13 cellular contexts compared by ENCODE assay signal in genomic region chr11:20027546-20028014, GRCh38.
DNase-seq lines count a peak whose midpoint lies in the region; ATAC-seq and TF ChIP-seq lines count a peak whose summit lies in the region.
"Had no signal": no experiment of that assay in that cellular context is flagged by ENCODE, and none has a peak within 500 bp of the region (broad histone marks: within the 10 kb centered on the region; RNA-seq: fewer than 3 reads in every experiment).

No MANE protein-coding gene starts in this region.

- H3K4me3 Mint-ChIP-seq in HFFc6 (no peak overlapping the region), nephron (peak overlapping the region; percentile 34 to 74 (median 74))
- H3K4me3 Mint-ChIP-seq: natural killer cell had no signal

- peaks cover 52% of the 10 kb centered on the region for H3K4me1 Mint-ChIP-seq in HFFc6 (ENCODE audit: low read depth)
- H3K4me1 Mint-ChIP-seq in nephron: peaks cover 84% of the 10 kb centered on the region
- H3K4me1 Mint-ChIP-seq: natural killer cell had no signal

- H3K36me3 Mint-ChIP-seq in HFFc6 (ENCODE audit: low read depth) (no peaks in the 10 kb centered on the region), nephron (ENCODE audit: low read depth) (no peaks in the 10 kb centered on the region)
- H3K36me3 Mint-ChIP-seq: natural killer cell had no signal

- H3K27me3 ChIP-seq in NT2/D1 (ENCODE audit: insufficient read depth, insufficient read length): no peaks in the 10 kb centered on the region
- H3K27me3 ChIP-seq: left lung, SJSA1 had no signal

- TF ChIP-seq CTCF in HFFc6 (IDR thresholded peaks at IDR 0.05) (no peak), epithelial cell of proximal tubule (conservative IDR thresholded peaks at IDR 0.05; ENCODE audit: low read depth, low read length) (no peak), nephron (IDR thresholded peaks at IDR 0.05; ENCODE audit: unreplicated experiment in 3 of 3) (no peak)

- no peaks in the 10 kb centered on the region for H3K4me1 ChIP-seq in NT2/D1 (ENCODE audit: insufficient read depth, insufficient read length)
- H3K4me1 ChIP-seq: left lung had no signal

- no peaks in the 10 kb centered on the region for H3K9me3 ChIP-seq in NT2/D1 (ENCODE audit: insufficient read depth, low read length)
- H3K9me3 ChIP-seq: left lung, SJSA1 had no signal

- H3K36me3 ChIP-seq in NT2/D1 (ENCODE audit: insufficient read depth, insufficient read length, low read length): peaks cover 4% of the 10 kb centered on the region
- H3K36me3 ChIP-seq: left lung, SJSA1 had no signal

- H3K4me3 ChIP-seq in NT2/D1 (ENCODE audit: insufficient read length, low read depth): peak overlapping the region; percentile 17
- peak overlapping the region; percentile 32 for H3K4me3 ChIP-seq in epithelial cell of proximal tubule (ENCODE audit: low read depth, low read length)
- H3K4me3 ChIP-seq: left lung, SJSA1 had no signal

- H3K27ac Mint-ChIP-seq in HFFc6 (0 out of 2 replicates have a peak overlapping the region, but pooled peaks have one; percentile 9), nephron (peak overlapping the region; percentile 79 to 90 (median 87))
- H3K27ac Mint-ChIP-seq: natural killer cell had no signal

- peak overlapping the region; percentile 62 for H3K9ac ChIP-seq in NT2/D1 (ENCODE audit: insufficient read length, low read depth)

- H3K27me3 Mint-ChIP-seq in HFFc6 (ENCODE audit: insufficient read depth) (peaks cover 2% of the 10 kb centered on the region), nephron (ENCODE audit: low read depth) (peaks cover 6% of the 10 kb centered on the region)

- DNase-seq in HFFc6: no peak
- DNase-seq in NT2/D1 (ENCODE audit: low read depth, low spot score): no peak
- no peak for DNase-seq in epithelial cell of proximal tubule (ENCODE audit: low read depth)
- DNase-seq in AG20443 (ENCODE audit: low spot score): no peak
- no peak for DNase-seq in NCI-H82 (lab: John Stamatoyannopoulos, UW)
- DNase-seq: activated gamma-delta T cell treated with Interleukin-2 at 50 U/mL for 16 hours; left lung; natural killer cell; stimulated activated naive CD8-positive, alpha-beta T cell treated with anti-CD3 and anti-CD28 coated beads, Interleukin-15, Interleukin-2, amounts not matched to agents 100 U/mL and 50 U/mL, for 24 hours had no signal

- ATAC-seq in HG03139 (IDR thresholded peaks at IDR 0.05; ENCODE audit: unreplicated experiment) (no peak), HG03469 (IDR thresholded peaks at IDR 0.05; ENCODE audit: unreplicated experiment) (no peak)
- ATAC-seq: natural killer cell; stimulated activated naive CD8-positive, alpha-beta T cell treated with anti-CD3 and anti-CD28 coated beads, Interleukin-15, Interleukin-2, amounts not matched to agents 100 U/mL and 50 U/mL, for 24 hours had no signal

- H3K9me3 Mint-ChIP-seq in HFFc6 (no peaks in the 10 kb centered on the region), nephron (no peaks in the 10 kb centered on the region)
- H3K9me3 Mint-ChIP-seq: natural killer cell had no signal
